19 cellular contexts compared by ENCODE assay signal in the genomic region with DNA sequence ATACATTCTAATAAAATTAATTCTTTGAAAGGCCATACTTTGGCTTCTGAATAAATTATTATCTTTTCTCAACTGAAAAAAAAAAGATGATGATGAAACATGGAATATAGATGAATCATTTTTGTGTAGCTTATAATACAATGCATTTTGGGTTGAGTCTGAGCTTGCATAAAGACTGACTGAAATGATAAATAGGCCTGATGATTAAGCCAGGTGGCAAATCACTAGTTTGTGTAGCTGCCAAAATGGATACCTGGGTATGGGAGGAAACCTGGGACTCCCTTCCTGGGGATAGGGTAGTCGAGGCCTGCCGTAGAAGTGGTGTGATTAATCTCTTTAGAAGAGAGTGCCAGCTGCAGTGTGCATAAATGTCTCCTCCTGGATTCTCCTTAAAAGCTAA.
DNase-seq lines count a peak whose midpoint lies in the region; TF ChIP-seq lines count a peak whose summit lies in the region.
"Had no signal": no experiment of that assay in that cellular context is flagged by ENCODE, and none has a peak within 500 bp of the region (broad histone marks: within the 10 kb centered on the region; RNA-seq: fewer than 3 reads in every experiment).

No MANE protein-coding gene starts in this region.

- DNase-seq in NCI-H446 treated with DMSO at 0.1 percent for 48 hours (lab: John Stamatoyannopoulos, UW) = peak; percentile 3
- DNase-seq in NCI-H446 (lab: John Stamatoyannopoulos, UW) = no peak
- DNase-seq in NCI-H524 (lab: John Stamatoyannopoulos, UW) = peak; percentile 43 to 66
- peak; percentile 6 to 18 for DNase-seq in cardiac fibroblast (ENCODE audit: low read depth in 2 of 2)
- no peak for DNase-seq in posterior cingulate gyrus
- no peak for DNase-seq in DMS153 treated with DMSO at 0.1 percent for 48 hours (lab: John Stamatoyannopoulos, UW; ENCODE audit: unreplicated experiment)
- no peak for DNase-seq in erythroblast (lab: John Stamatoyannopoulos, UW)
- DNase-seq in foreskin melanocyte = no peak
- DNase-seq: activated CD4-positive, alpha-beta T cell treated with anti-CD3 and anti-CD28 coated beads for 4 hours; activated CD8-positive, alpha-beta memory T cell treated with anti-CD3 and anti-CD28 coated beads, Interleukin-2, amount 10 ng/mL, durations not matched to agents 7 days and 5 days; activated effector memory CD4-positive, alpha-beta T cell treated with Interleukin-2 at 50 U/mL for 16 hours; adrenal gland; central memory CD4-positive, alpha-beta T cell; effector memory CD4-positive, alpha-beta T cell; heart right ventricle; NCI-H1930; retina had no signal

- no peak for TF ChIP-seq CTCF in cardiac fibroblast (IDR thresholded peaks at IDR 0.05; ENCODE audit: low read depth, low read length)

- intact Hi-C loops in posterior cingulate gyrus (cut with DNase I) = no loop called here

- TF ChIP-seq POLR2A in erythroblast (IDR thresholded peaks at IDR 0.05; ENCODE audit: low read length) = no peak

- no peak overlapping the region for H3K4me3 ChIP-seq in cardiac fibroblast (replicated peaks in 1 of 2; ENCODE audit: low read depth in 2 of 2, low read length in 2 of 2)
- H3K4me3 ChIP-seq: A549; adrenal gland; BLaER1 treated with 17β-estradiol and CSF1 and Interleukin-3, amounts not matched to agents 10 nM and 100 nM; heart right ventricle had no signal

Comparison
In these comparisons a context has a peak if more than half of its experiments do, and no peak if none do; other contexts are left out.
1. DNase-seq: peak in NCI-H446 treated with DMSO at 0.1 percent for 48 hours (single experiment), NCI-H524 (2 of 2) and cardiac fibroblast (2 of 2); none in NCI-H446 (0 of 2), posterior cingulate gyrus (0 of 10), DMS153 treated with DMSO at 0.1 percent for 48 hours (single experiment), erythroblast (0 of 2) and foreskin melanocyte (single experiment).